ENCODE assay signal across 23 cellular contexts in the genomic region with DNA sequence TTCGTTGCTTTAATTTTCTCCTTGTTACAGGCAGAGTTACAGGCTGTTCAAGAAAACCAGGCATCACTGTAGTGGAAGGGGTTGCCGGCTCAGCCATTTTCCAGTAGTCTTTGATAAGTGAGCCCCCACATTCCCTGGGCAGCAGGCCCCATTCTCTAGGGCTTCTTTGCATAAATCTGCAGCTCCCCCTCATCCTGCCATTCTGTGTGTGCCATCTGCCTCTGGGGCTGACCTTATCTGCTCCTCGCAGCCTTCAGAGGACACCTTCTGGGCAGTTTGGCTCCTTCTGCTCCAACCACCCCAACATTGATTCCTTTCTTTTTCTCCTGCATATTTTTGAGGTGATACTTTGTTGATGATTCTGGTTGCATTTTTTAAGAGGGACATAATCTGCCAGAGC. TPM values are rescaled to one million over a fixed set of nuclear protein-coding genes. Genes with fewer than 3 reads are reported as not detected.
DNase-seq lines count a peak whose midpoint lies in the region; ATAC-seq, FAIRE-seq and TF ChIP-seq lines count a peak whose summit lies in the region.
"Had no signal": no experiment of that assay in that cellular context is flagged by ENCODE, and none has a peak within 500 bp of the region (broad histone marks: within the 10 kb centered on the region; RNA-seq: fewer than 3 reads in every experiment).

No MANE protein-coding gene starts in this region.

- H2BK15ac ChIP-seq in IMR-90 (ENCODE audit: low read depth, low read length) (no peak overlapping the region), H1 (ENCODE audit: low read length) (no peak overlapping the region)

- in situ Hi-C loops in IMR-90 (cut with MboI; ENCODE audit: low sequenced_read_pairs), result no loop called here

- H3K4me2 ChIP-seq in IMR-90 (ENCODE audit: low read depth, low read length) (no peak overlapping the region), H1 (ENCODE audit: insufficient read depth in 1 of 2, low read depth in 2 of 2, low read length in 2 of 2) (peak overlapping the region; percentile 50 to 60)

- H3K4me3 Mint-ChIP-seq in nephron progenitor cell, result no peak overlapping the region
- no peak overlapping the region for H3K4me3 Mint-ChIP-seq in activated CD4-positive, alpha-beta memory T cell treated with anti-CD3 and anti-CD28 coated beads for 36 hours
- H3K4me3 Mint-ChIP-seq: activated CD4-positive, alpha-beta T cell treated with anti-CD3 and anti-CD28 coated beads, Interleukin-2, amount 10 ng/mL, durations not matched to agents 24 days and 14 days; CD8-positive, alpha-beta memory T cell; HFFc6 had no signal

- TF ChIP-seq POLR2A in IMR-90 (IDR thresholded peaks at IDR 0.05; ENCODE audit: low read depth, low read length), result no peak
- no peak for TF ChIP-seq POLR2A in H1 (IDR thresholded peaks at IDR 0.05; ENCODE audit: control extremely low read depth in 1 of 2, low read depth in 2 of 2, low read length in 2 of 2)
- TF ChIP-seq POLR2A in prostate gland (IDR thresholded peaks at IDR 0.05), result no peak

- H2AK5ac ChIP-seq in IMR-90 (ENCODE audit: low read depth, low read length) (no peak overlapping the region), H1 (ENCODE audit: low read depth, low read length) (no peak overlapping the region)

- TF ChIP-seq RAD21 in IMR-90 (IDR thresholded peaks at IDR 0.05; ENCODE audit: low read length) (no peak), H1 (IDR thresholded peaks at IDR 0.05 in 1 of 2, conservative IDR thresholded peaks at IDR 0.05 in 1 of 2; ENCODE audit: low read depth in 2 of 2, low read length in 2 of 2) (peak; percentile 26 to 44; a peak in 3 of 4 replicates)

- no peak overlapping the region for H3K18ac ChIP-seq in IMR-90 (ENCODE audit: low read depth, low read length)
- peak overlapping the region; percentile 85 for H3K18ac ChIP-seq in H1 (ENCODE audit: extremely low read depth, low read length)

- peaks cover 36% of the 10 kb centered on the region for H3K4me1 Mint-ChIP-seq in nephron progenitor cell
- no peaks in the 10 kb centered on the region for H3K4me1 Mint-ChIP-seq in activated CD4-positive, alpha-beta memory T cell treated with anti-CD3 and anti-CD28 coated beads for 36 hours (ENCODE audit: low read depth)
- H3K4me1 Mint-ChIP-seq: activated CD4-positive, alpha-beta T cell treated with anti-CD3 and anti-CD28 coated beads, Interleukin-2, amount 10 ng/mL, durations not matched to agents 24 days and 14 days; CD8-positive, alpha-beta memory T cell had no signal

- H3K23ac ChIP-seq in IMR-90 (ENCODE audit: low read depth, low read length), result peak overlapping the region; percentile 2; the same call in 1 of the 2 replicates
- H3K23ac ChIP-seq in H1 (ENCODE audit: insufficient read length), result no peak overlapping the region

- no peaks in the 10 kb centered on the region for H3K9me3 Mint-ChIP-seq in nephron progenitor cell
- H3K9me3 Mint-ChIP-seq in activated CD4-positive, alpha-beta memory T cell treated with anti-CD3 and anti-CD28 coated beads for 36 hours, result no peaks in the 10 kb centered on the region
- H3K9me3 Mint-ChIP-seq: activated CD4-positive, alpha-beta T cell treated with anti-CD3 and anti-CD28 coated beads, Interleukin-2, amount 10 ng/mL, durations not matched to agents 24 days and 14 days; CD8-positive, alpha-beta memory T cell; HFFc6 had no signal

- H3K9me1 ChIP-seq in IMR-90 (ENCODE audit: insufficient read depth, low read length), result 0 out of 2 replicates have a peak, but pooled peaks cover 3% of the 10 kb centered on the region

- dilution Hi-C loops in IMR-90 (cut with HindIII; ENCODE audit: low sequenced_read_pairs, unreplicated experiment), result no loop called here

- H4K20me1 ChIP-seq in IMR-90 (ENCODE audit: insufficient read depth, low read length), result no peaks in the 10 kb centered on the region
- no peaks in the 10 kb centered on the region for H4K20me1 ChIP-seq in H1 (replicated peaks in 1 of 2; ENCODE audit: control insufficient read depth in 1 of 2, insufficient read depth in 2 of 2, low read length in 2 of 2)

- peak overlapping the region; percentile 83 for H3K27ac Mint-ChIP-seq in nephron progenitor cell
- no peak overlapping the region for H3K27ac Mint-ChIP-seq in activated CD4-positive, alpha-beta memory T cell treated with anti-CD3 and anti-CD28 coated beads for 36 hours
- H3K27ac Mint-ChIP-seq: activated CD4-positive, alpha-beta T cell treated with anti-CD3 and anti-CD28 coated beads, Interleukin-2, amount 10 ng/mL, durations not matched to agents 24 days and 14 days; HFFc6 had no signal

- H3K36me3 ChIP-seq in IMR-90 (ENCODE audit: control insufficient read depth, insufficient read depth, low read length), result no peaks in the 10 kb centered on the region; the same call in 1 of the 2 replicates
- H3K36me3 ChIP-seq in H1 (ENCODE audit: control insufficient read depth in 2 of 4, insufficient read depth in 4 of 4, low read length in 3 of 4), result no peaks in the 10 kb centered on the region; a peak in 2 of 8 replicates
- H3K36me3 ChIP-seq in prostate gland, result no peaks in the 10 kb centered on the region
- H3K36me3 ChIP-seq: ascending aorta had no signal

- H3K4me1 ChIP-seq in IMR-90 (ENCODE audit: control insufficient read depth, insufficient read depth, low read length) (peaks cover 6% of the 10 kb centered on the region), H1 (replicated peaks in 1 of 4; ENCODE audit: control insufficient read depth in 3 of 4, insufficient read depth in 4 of 4, low read length in 3 of 4) (peaks cover 1 to 32% (median 23%) of the 10 kb centered on the region in 4 experiments), prostate gland (replicated peaks) (no peaks in the 10 kb centered on the region)
- H3K4me1 ChIP-seq: ascending aorta, foreskin keratinocyte, sigmoid colon had no signal

- 0 out of 2 replicates have a peak overlapping the region, but pooled peaks have one; percentile 25 for H3K9ac ChIP-seq in IMR-90 (ENCODE audit: low read depth, low read length)
- H3K9ac ChIP-seq in H1 (replicated peaks in 1 of 4; ENCODE audit: extremely low read depth in 1 of 4, low read depth in 3 of 4, low read length in 3 of 4), result no peak overlapping the region

- POLR2A ChIA-PET in IMR-90 (lab: Charles Lee; ENCODE audit: unreplicated experiment) (interaction anchor here (0.7 kb wide), 1 partner anchor 44 kb away, joined by 3 read pairs; no protein-coding TSS in a partner anchor), H1 (lab: Charles Lee; ENCODE audit: partially characterized antibody) (interaction anchor here (0.7 to 5.6 kb wide), 10 partner anchors 11 to 273 kb away, joined by 3 to 61 read pairs (median 6); a partner anchor contains a TSS)
- POLR2A ChIA-PET in activated CD4-positive, alpha-beta memory T cell treated with anti-CD3 and anti-CD28 coated beads for 36 hours (lab: Charles Lee), result no interaction called here

- no peak overlapping the region for H2BK5ac ChIP-seq in IMR-90 (ENCODE audit: low read depth, low read length, poor library complexity, severe bottlenecking)
- peak overlapping the region; percentile 36; the same call in 1 of the 2 replicates for H2BK5ac ChIP-seq in H1 (ENCODE audit: low read depth, low read length)

- DNase-seq in D721Med (ENCODE audit: insufficient read length, low spot score) (no peak), IMR-90 (peak; percentile 24), H1 (ENCODE audit: low read depth in 1 of 2, low spot score in 2 of 2) (no peak), nephron progenitor cell (no peak), prostate gland (ENCODE audit: low spot score) (no peak), SIG-M5 treated with dmso at 0.1 percent for 504 hours (lab: John Stamatoyannopoulos, UW; ENCODE audit: unreplicated experiment) (no peak)
- no peak for DNase-seq in activated CD4-positive, alpha-beta memory T cell treated with anti-CD3 and anti-CD28 coated beads for 36 hours
- DNase-seq: activated CD4-positive, alpha-beta T cell treated with anti-CD3 and anti-CD28 coated beads, Interleukin-2, amount 10 ng/mL, durations not matched to agents 24 days and 14 days; activated naive CD4-positive, alpha-beta T cell; CD8-positive, alpha-beta memory T cell; foreskin keratinocyte; HFFc6; mucosa of descending colon; NCI-H1105 treated with DMSO at 0.1 percent for 48 hours; NCI-H774; sigmoid colon had no signal

- CTCF ChIA-PET in IMR-90 (lab: Yijun Ruan, JAX), result interaction anchor here (0.6 to 0.9 kb wide), 2 partner anchors 18 to 1106 kb away, joined by 3 read pairs; no protein-coding TSS in a partner anchor
- CTCF ChIA-PET in H1 (lab: Charles Lee; ENCODE audit: partially characterized antibody), result interaction anchor here (0.6 to 3.7 kb wide), 12 partner anchors 8 to 42 kb away, joined by 3 to 21 read pairs (median 4); a partner anchor contains a TSS
- CTCF ChIA-PET in activated CD4-positive, alpha-beta memory T cell treated with anti-CD3 and anti-CD28 coated beads for 36 hours (lab: Charles Lee), result no interaction called here

- TF ChIP-seq CTCF in D721Med (IDR thresholded peaks at IDR 0.05; ENCODE audit: insufficient read depth, missing control alignments) (peak; percentile 2), IMR-90 (conservative IDR thresholded peaks at IDR 0.05; ENCODE audit: low read depth, low read length) (no peak), H1 (IDR thresholded peaks at IDR 0.05; ENCODE audit: control extremely low read depth in 1 of 3, insufficient read depth in 1 of 3, low read depth in 1 of 3, low read length in 3 of 3) (no peak), nephron progenitor cell (IDR thresholded peaks at IDR 0.05) (no peak), prostate gland (IDR thresholded peaks at IDR 0.05) (no peak)

- H3K27ac ChIP-seq in IMR-90 (ENCODE audit: insufficient read depth, low read length) (no peak overlapping the region), H1 (ENCODE audit: low read depth, low read length) (peak overlapping the region; percentile 49), prostate gland (no peak overlapping the region)
- H3K27ac ChIP-seq: ascending aorta, foreskin keratinocyte, sigmoid colon, SK-N-MC had no signal

- H4K91ac ChIP-seq in IMR-90 (ENCODE audit: insufficient read depth, low read depth, low read length) (no peak overlapping the region), H1 (replicated peaks; ENCODE audit: insufficient read length, low read length) (no peak overlapping the region)

- H3K4ac ChIP-seq in IMR-90 (ENCODE audit: low read depth, low read length) (no peak overlapping the region), H1 (replicated peaks; ENCODE audit: insufficient read length, low read depth, low read length) (no peak overlapping the region)

- H2BK20ac ChIP-seq in IMR-90 (ENCODE audit: low read depth, low read length) (no peak overlapping the region), H1 (ENCODE audit: low read length) (0 out of 2 replicates have a peak overlapping the region, but pooled peaks have one; percentile 3)

- no peaks in the 10 kb centered on the region for H3K79me1 ChIP-seq in IMR-90 (ENCODE audit: low read depth in 1 of 2, low read length in 2 of 2)
- no peaks in the 10 kb centered on the region for H3K79me1 ChIP-seq in H1 (ENCODE audit: low read depth, low read length)

- H3K79me2 ChIP-seq in H1 (ENCODE audit: control insufficient read depth in 1 of 2, insufficient read depth in 2 of 2, low read length in 2 of 2), result no peaks in the 10 kb centered on the region

- ATAC-seq in IMR-90 (ENCODE audit: low read depth) (peak; percentile 76), GM18498 (IDR thresholded peaks at IDR 0.05; ENCODE audit: unreplicated experiment) (no peak)
- ATAC-seq: foreskin keratinocyte, left lobe of liver, mucosa of descending colon, Panc1 had no signal

- no peak overlapping the region for H3K4me3 ChIP-seq in IMR-90 (ENCODE audit: insufficient read depth, low read depth, low read length)
- peak overlapping the region in 1 of 4 experiments; percentile 1; a peak in 1 of 8 replicates for H3K4me3 ChIP-seq in H1 (ENCODE audit: extremely low read depth in 1 of 4, insufficient read depth in 2 of 4, low read depth in 3 of 4, low read length in 4 of 4)
- no peak overlapping the region for H3K4me3 ChIP-seq in prostate gland
- H3K4me3 ChIP-seq: ascending aorta, mucosa of descending colon, sigmoid colon, SK-N-MC had no signal

- H3K36me3 Mint-ChIP-seq in nephron progenitor cell (ENCODE audit: low read depth), result peaks cover 8% of the 10 kb centered on the region
- peaks cover 11% of the 10 kb centered on the region for H3K36me3 Mint-ChIP-seq in activated CD4-positive, alpha-beta memory T cell treated with anti-CD3 and anti-CD28 coated beads for 36 hours
- H3K36me3 Mint-ChIP-seq: CD8-positive, alpha-beta memory T cell had no signal

- peaks cover 2% of the 10 kb centered on the region; the same call in 1 of the 2 replicates for H3K23me2 ChIP-seq in H1 (ENCODE audit: low read depth, low read length)

- H3K56ac ChIP-seq in IMR-90 (ENCODE audit: extremely low read depth, insufficient read depth, low read length), result no peak overlapping the region
- H3K56ac ChIP-seq in H1 (replicated peaks; ENCODE audit: insufficient read length, low read depth, low read length), result no peak overlapping the region

- H2AFZ ChIP-seq in IMR-90 (replicated peaks; ENCODE audit: low read length, poor library complexity) (peak overlapping the region; percentile 2), H1 (ENCODE audit: low read length) (no peak overlapping the region)

- intact Hi-C loops in IMR-90 (cut with micrococcal nuclease) (no loop called here), prostate gland (cut with DNase I) (no loop called here)
- intact Hi-C loops in activated CD4-positive, alpha-beta memory T cell treated with anti-CD3 and anti-CD28 coated beads for 36 hours (cut with micrococcal nuclease), result no loop called here

- H3K9me3 ChIP-seq in IMR-90 (ENCODE audit: control insufficient read depth, insufficient read depth, low read length) (no peaks in the 10 kb centered on the region), H1 (ENCODE audit: insufficient read depth in 2 of 2, low read depth in 1 of 2, low read length in 1 of 2) (no peaks in the 10 kb centered on the region), prostate gland (no peaks in the 10 kb centered on the region)
- H3K9me3 ChIP-seq: ascending aorta, mucosa of descending colon, sigmoid colon had no signal

- H4K5ac ChIP-seq in IMR-90 (ENCODE audit: low read depth, low read length), result no peak overlapping the region; the same call in 1 of the 2 replicates
- peak overlapping the region; percentile 6 for H4K5ac ChIP-seq in H1 (ENCODE audit: insufficient read length, low read depth, low read length)

- H2AK9ac ChIP-seq in IMR-90 (replicated peaks; ENCODE audit: low read depth, low read length, poor library complexity), result no peak overlapping the region

- H3K27me3 Mint-ChIP-seq in nephron progenitor cell (ENCODE audit: low read depth, poor library complexity), result no peaks in the 10 kb centered on the region
- no peaks in the 10 kb centered on the region for H3K27me3 Mint-ChIP-seq in activated CD4-positive, alpha-beta memory T cell treated with anti-CD3 and anti-CD28 coated beads for 36 hours
- H3K27me3 Mint-ChIP-seq: activated CD4-positive, alpha-beta T cell treated with anti-CD3 and anti-CD28 coated beads, Interleukin-2, amount 10 ng/mL, durations not matched to agents 24 days and 14 days; CD8-positive, alpha-beta memory T cell had no signal

- H2BK12ac ChIP-seq in H1 (ENCODE audit: low read depth, low read length), result no peak overlapping the region

- no CpG with 5 or more reads among the region's 3 CpGs for WGBS in IMR-90 (ENCODE audit: extremely low coverage in 2 of 2, insufficient read length in 1 of 2), 2 experiments
- WGBS in H1 (ENCODE audit: extremely low coverage in 1 of 2, insufficient coverage in 1 of 2, insufficient read length in 1 of 2, insufficient replicate concordance in 2 of 2, low coverage in 1 of 2, low lambda C conversion rate in 2 of 2, missing lambda C conversion rate in 1 of 2), 2 experiments, result 47% methylated on average over 3 of the region's 3 CpGs; no CpG with 5 or more reads in 1 of the 2 experiments
- WGBS in prostate gland, result 74% methylated on average over 3 of the region's 3 CpGs

- H4K8ac ChIP-seq in IMR-90 (ENCODE audit: low read depth in 2 of 2, low read length in 2 of 2) (no peak overlapping the region; a peak in 1 of 4 replicates), H1 (ENCODE audit: extremely low read depth, insufficient read depth, low read length) (no peak overlapping the region)

- no TSS peak for BruUV-seq in IMR-90 (replicated peaks; lab: Mats Ljungman, UMichigan)

- H3K14ac ChIP-seq in IMR-90 (replicated peaks; ENCODE audit: low read depth, low read length), result no peak overlapping the region
- H3K14ac ChIP-seq in H1 (ENCODE audit: insufficient read length), result no peak overlapping the region

- H2BK120ac ChIP-seq in IMR-90 (ENCODE audit: low read depth, low read length) (no peak overlapping the region), H1 (replicated peaks; ENCODE audit: low read depth, low read length) (no peak overlapping the region)

- H3K27me3 ChIP-seq in IMR-90 (ENCODE audit: control insufficient read depth, insufficient read depth, low read length) (no peaks in the 10 kb centered on the region), H1 (replicated peaks in 1 of 4; ENCODE audit: control insufficient read depth in 3 of 4, extremely low read depth in 1 of 4, insufficient read depth in 3 of 4, low read length in 3 of 4) (no peaks in the 10 kb centered on the region), prostate gland (replicated peaks; ENCODE audit: insufficient read depth) (no peaks in the 10 kb centered on the region)
- H3K27me3 ChIP-seq: ascending aorta, foreskin keratinocyte, sigmoid colon had no signal

- TF ChIP-seq EP300 in H1 (IDR thresholded peaks at IDR 0.05; ENCODE audit: borderline replicate concordance in 1 of 2, low read depth in 2 of 2, low read length in 2 of 2), result no peak

- FAIRE-seq in D721Med (lab: Jason Lieb, UNC) (no peak), H1 (lab: Jason Lieb, UNC) (no peak)
- FAIRE-seq: colon, urothelium cell line had no signal

RNA-seq across cellular contexts. Expression of a gene that starts 17.0 kb away (rescaled TPM):
- total RNA-seq in IMR-90 (2012; rRNA removed) (1.1 TPM in 2 replicates), prostate gland (1 to 10 TPM; 1.6 to 4.3 TPM)
- polyA plus RNA-seq in IMR-90 (2012; rRNA removed) (1.8 and 1.9 TPM in 2 replicates), H1 (2011; rRNA removed) (61.4 and 76.2 TPM in 2 replicates)
- polyA plus RNA-seq in IMR-90 (2012; cell fraction: cytosol; rRNA removed), result 2.1 and 2.5 TPM in 2 replicates
- 0.89 and 1.0 TPM in 2 replicates for polyA plus RNA-seq in IMR-90 (2012; cell fraction: nucleus; rRNA removed; ENCODE audit: low replicate concordance)
- total RNA-seq in H1 (2021; fragmentation: NEBNext Ultra II Directional; extraction: Animal tissue kit (Norgen Biotek cat#: 25700)), result 51.3 and 56.8 TPM in 2 replicates
- polyA plus RNA-seq in H1 (2011; cell fraction: cytosol; rRNA removed), result 77.8 TPM
- 48.9 TPM for polyA plus RNA-seq in H1 (2011; cell fraction: nucleus; rRNA removed)
- 48.4 to 68.0 TPM (median 59.0 TPM) in 4 replicates for polyA plus RNA-seq in H1 (2012, experiment 1 of 2)
- 60.7 TPM for polyA plus RNA-seq in H1 (2012, experiment 2 of 2)
- polyA plus RNA-seq in H1 (2013, experiment 1 of 2), result 22.6 TPM
- 21.5 TPM for polyA plus RNA-seq in H1 (2013, experiment 2 of 2)
- 38.7 and 39.0 TPM in 2 replicates for polyA minus RNA-seq in H1 (2011; rRNA and poly(A)+ RNA removed)
- 17.8 TPM for polyA minus RNA-seq in H1 (2011; cell fraction: cytosol; rRNA and poly(A)+ RNA removed)
- 15.3 TPM for polyA minus RNA-seq in H1 (2011; cell fraction: nucleus; rRNA and poly(A)+ RNA removed)
- under 1 TPM in 1 of 2 experiments, not detected in 1; 0.07 TPM for total RNA-seq in activated CD4-positive, alpha-beta memory T cell treated with anti-CD3 and anti-CD28 coated beads for 36 hours
- polyA plus RNA-seq: CD8-positive, alpha-beta memory T cell had no signal

RNA-seq across cellular contexts. Expression of a gene that starts 19.8 kb away (rescaled TPM):
- 81.1 and 101 TPM in 2 replicates for total RNA-seq in IMR-90 (2012; rRNA removed)
- polyA plus RNA-seq in IMR-90 (2012; rRNA removed), result 97.3 and 108 TPM in 2 replicates
- polyA plus RNA-seq in IMR-90 (2012; cell fraction: cytosol; rRNA removed), result 71.0 and 147 TPM in 2 replicates
- polyA plus RNA-seq in IMR-90 (2012; cell fraction: nucleus; rRNA removed; ENCODE audit: low replicate concordance), result 52.1 and 70.3 TPM in 2 replicates
- total RNA-seq in H1 (2021; fragmentation: NEBNext Ultra II Directional; extraction: Animal tissue kit (Norgen Biotek cat#: 25700)), result 281 and 295 TPM in 2 replicates
- polyA plus RNA-seq in H1 (2011; rRNA removed), result 200 and 269 TPM in 2 replicates
- polyA plus RNA-seq in H1 (2011; cell fraction: cytosol; rRNA removed), result 246 TPM
- 211 TPM for polyA plus RNA-seq in H1 (2011; cell fraction: nucleus; rRNA removed)
- 312 to 485 TPM (median 385 TPM) in 4 replicates for polyA plus RNA-seq in H1 (2012, experiment 1 of 2)
- polyA plus RNA-seq in H1 (2012, experiment 2 of 2), result 284 TPM
- polyA plus RNA-seq in H1 (2013, experiment 1 of 2), result 209 TPM
- 231 TPM for polyA plus RNA-seq in H1 (2013, experiment 2 of 2)
- 360 and 517 TPM in 2 replicates for polyA minus RNA-seq in H1 (2011; rRNA and poly(A)+ RNA removed)
- 175 TPM for polyA minus RNA-seq in H1 (2011; cell fraction: cytosol; rRNA and poly(A)+ RNA removed)
- 93.2 TPM for polyA minus RNA-seq in H1 (2011; cell fraction: nucleus; rRNA and poly(A)+ RNA removed)
- 10 to 100 TPM; 45.3 to 49.6 TPM for total RNA-seq in activated CD4-positive, alpha-beta memory T cell treated with anti-CD3 and anti-CD28 coated beads for 36 hours
- total RNA-seq in prostate gland, result 100 to 1,000 TPM in 1 of 2 donors, 10 to 100 TPM in 1; 89.1 to 255 TPM

RNA-seq across cellular contexts. Expression of a gene that starts 35.4 kb away (rescaled TPM):
- total RNA-seq in IMR-90 (2012; rRNA removed), result 13.1 and 17.0 TPM in 2 replicates
- 15.0 and 15.8 TPM in 2 replicates for polyA plus RNA-seq in IMR-90 (2012; rRNA removed)
- 24.0 and 28.4 TPM in 2 replicates for polyA plus RNA-seq in IMR-90 (2012; cell fraction: cytosol; rRNA removed)
- polyA plus RNA-seq in IMR-90 (2012; cell fraction: nucleus; rRNA removed; ENCODE audit: low replicate concordance), result 20.7 and 29.0 TPM in 2 replicates
- 2.0 and 2.5 TPM in 2 replicates for total RNA-seq in H1 (2021; fragmentation: NEBNext Ultra II Directional; extraction: Animal tissue kit (Norgen Biotek cat#: 25700))
- polyA plus RNA-seq in H1 (2011; rRNA removed), result 4.7 and 4.9 TPM in 2 replicates
- 4.8 TPM for polyA plus RNA-seq in H1 (2011; cell fraction: cytosol; rRNA removed)
- 3.7 TPM for polyA plus RNA-seq in H1 (2011; cell fraction: nucleus; rRNA removed)
- 2.5 to 5.1 TPM (median 4.2 TPM) in 4 replicates for polyA plus RNA-seq in H1 (2012, experiment 1 of 2)
- polyA plus RNA-seq in H1 (2012, experiment 2 of 2), result 3.8 TPM
- 0.77 TPM for polyA plus RNA-seq in H1 (2013, experiment 1 of 2)
- polyA plus RNA-seq in H1 (2013, experiment 2 of 2), result 0.66 TPM
- polyA minus RNA-seq in H1 (2011; rRNA and poly(A)+ RNA removed), result 2.1 and 3.5 TPM in 2 replicates
- 3.4 TPM for polyA minus RNA-seq in H1 (2011; cell fraction: cytosol; rRNA and poly(A)+ RNA removed)
- polyA minus RNA-seq in H1 (2011; cell fraction: nucleus; rRNA and poly(A)+ RNA removed), result 2.2 TPM
- 10 to 100 TPM; 66.0 to 68.6 TPM for total RNA-seq in activated CD4-positive, alpha-beta memory T cell treated with anti-CD3 and anti-CD28 coated beads for 36 hours
- total RNA-seq in prostate gland, result 10 to 100 TPM; 35.6 to 40.1 TPM

RNA-seq across cellular contexts. Expression of a gene that starts 43.8 kb away (rescaled TPM):
- total RNA-seq in IMR-90 (2012; rRNA removed), result 1,595 and 1,663 TPM in 2 replicates
- 2,806 and 4,622 TPM in 2 replicates for polyA plus RNA-seq in IMR-90 (2012; rRNA removed)
- polyA plus RNA-seq in IMR-90 (2012; cell fraction: cytosol; rRNA removed), result 1,884 and 2,403 TPM in 2 replicates
- polyA plus RNA-seq in IMR-90 (2012; cell fraction: nucleus; rRNA removed; ENCODE audit: low replicate concordance), result 413 and 1,434 TPM in 2 replicates
- total RNA-seq in H1 (2021; fragmentation: NEBNext Ultra II Directional; extraction: Animal tissue kit (Norgen Biotek cat#: 25700)), result 1,415 and 1,425 TPM in 2 replicates
- 3,779 and 3,900 TPM in 2 replicates for polyA plus RNA-seq in H1 (2011; rRNA removed)
- 3,674 TPM for polyA plus RNA-seq in H1 (2011; cell fraction: cytosol; rRNA removed)
- 1,465 TPM for polyA plus RNA-seq in H1 (2011; cell fraction: nucleus; rRNA removed)
- 1,928 to 4,480 TPM (median 4,033 TPM) in 4 replicates for polyA plus RNA-seq in H1 (2012, experiment 1 of 2)
- polyA plus RNA-seq in H1 (2012, experiment 2 of 2), result 7,082 TPM
- polyA plus RNA-seq in H1 (2013, experiment 1 of 2), result 5,965 TPM
- 5,738 TPM for polyA plus RNA-seq in H1 (2013, experiment 2 of 2)
- polyA minus RNA-seq in H1 (2011; rRNA and poly(A)+ RNA removed), result 639 and 673 TPM in 2 replicates
- 757 TPM for polyA minus RNA-seq in H1 (2011; cell fraction: cytosol; rRNA and poly(A)+ RNA removed)
- 1,343 TPM for polyA minus RNA-seq in H1 (2011; cell fraction: nucleus; rRNA and poly(A)+ RNA removed)
- 1,000 to 10,000 TPM; 1,552 to 1,589 TPM for total RNA-seq in activated CD4-positive, alpha-beta memory T cell treated with anti-CD3 and anti-CD28 coated beads for 36 hours
- total RNA-seq in prostate gland, result 1,000 to 10,000 TPM in 1 of 2 donors, 100 to 1,000 TPM in 1; 571 to 1,082 TPM
